ENCODE assay signal across 26 cellular contexts in genomic region chr5:142641681-142642080, GRCh38. TPM values are rescaled to one million over a fixed set of nuclear protein-coding genes. Genes with fewer than 3 reads are reported as not detected.
"Had no signal": no experiment of that assay in that cellular context is flagged by ENCODE, and none has a peak within 500 bp of the region (broad histone marks: within the 10 kb centered on the region; RNA-seq: fewer than 3 reads in every experiment).

No MANE protein-coding gene starts in this region.

- H3K4me3 Mint-ChIP-seq: activated CD4-positive, alpha-beta T cell treated with anti-CD3 and anti-CD28 coated beads, Interleukin-2, amount 10 ng/mL, durations not matched to agents 7 days and 5 days; activated CD8-positive, alpha-beta T cell treated with anti-CD3 and anti-CD28 coated beads for 36 hours; activated naive CD4-positive, alpha-beta T cell treated with anti-CD3 and anti-CD28 coated beads, Interleukin-2, amount 50 U/mL, for 24 hours; activated naive CD8-positive, alpha-beta T cell treated with anti-CD3 and anti-CD28 coated beads, Interleukin-2, amount 50 U/mL, for 24 hours; brain; naive thymus-derived CD4-positive, alpha-beta T cell; neural crest cell; T-helper 17 cell had no signal

- DNase-seq: activated CD4-positive, alpha-beta T cell treated with anti-CD3 and anti-CD28 coated beads, Interleukin-2, amount 10 ng/mL, durations not matched to agents 7 days and 5 days; activated CD8-positive, alpha-beta T cell treated with anti-CD3 and anti-CD28 coated beads for 36 hours; activated naive CD8-positive, alpha-beta T cell treated with anti-CD3 and anti-CD28 coated beads, Interleukin-2, amount 50 U/mL, for 24 hours; activated T-cell treated with anti-CD3 and anti-CD28 coated beads, Interleukin-2, amount 50 U/mL, for 48 hours; effector CD8-positive, alpha-beta T cell; head of caudate nucleus; hippocampal formation; kidney; left colon; mammary epithelial cell; naive thymus-derived CD4-positive, alpha-beta T cell; posterior cingulate gyrus; right cardiac atrium; stimulated activated CD4-positive, alpha-beta T cell treated with anti-CD3 and anti-CD28 coated beads, Interleukin-2, amount 100 ng/mL, for 48 hours; stimulated activated naive CD4-positive, alpha-beta T cell treated with Interleukin-2 at 50 U/mL for 16 hours; T-helper 17 cell; T1000; testis; transverse colon; WERI-Rb-1 had no signal

- H3K27ac ChIP-seq: testis, transverse colon, WERI-Rb-1 had no signal

- H3K9me3 ChIP-seq: testis, transverse colon had no signal

- H3K4me1 Mint-ChIP-seq: activated naive CD4-positive, alpha-beta T cell treated with anti-CD3 and anti-CD28 coated beads, Interleukin-2, amount 50 U/mL, for 24 hours; naive thymus-derived CD4-positive, alpha-beta T cell had no signal

- H3K4me1 ChIP-seq: testis had no signal

- H3K4me3 ChIP-seq: testis, transverse colon had no signal

- H3K36me3 ChIP-seq: transverse colon, WERI-Rb-1 had no signal

- ATAC-seq: activated CD4-positive, CD25-positive, alpha-beta regulatory T cell treated with anti-CD3 and anti-CD28 coated beads, Interleukin-2, amount 50 U/mL, for 24 hours; activated CD8-positive, alpha-beta T cell treated with anti-CD3 and anti-CD28 coated beads for 36 hours; activated naive CD8-positive, alpha-beta T cell treated with anti-CD3 and anti-CD28 coated beads, Interleukin-2, amount 50 U/mL, for 24 hours; left colon; naive thymus-derived CD4-positive, alpha-beta T cell; right cardiac atrium; T-helper 17 cell had no signal

- H3K36me3 Mint-ChIP-seq: activated naive CD4-positive, alpha-beta T cell treated with anti-CD3 and anti-CD28 coated beads, Interleukin-2, amount 50 U/mL, for 24 hours; brain; naive thymus-derived CD4-positive, alpha-beta T cell had no signal

- H3K27ac Mint-ChIP-seq: activated CD4-positive, alpha-beta T cell treated with anti-CD3 and anti-CD28 coated beads, Interleukin-2, amount 10 ng/mL, durations not matched to agents 7 days and 5 days; activated CD8-positive, alpha-beta T cell treated with anti-CD3 and anti-CD28 coated beads for 36 hours; activated naive CD4-positive, alpha-beta T cell treated with anti-CD3 and anti-CD28 coated beads, Interleukin-2, amount 50 U/mL, for 24 hours; activated naive CD8-positive, alpha-beta T cell treated with anti-CD3 and anti-CD28 coated beads, Interleukin-2, amount 50 U/mL, for 24 hours; activated T-helper 2 cell treated with anti-CD3 and anti-CD28 coated beads, Interferon-gamma antibody, Interleukin-2, Interleukin-4, amounts not matched to agents 10 μg/mL and 5 μg/mL and 100 μg/mL, durations not matched to agents 14 hours and 24 hours and 36 hours; brain; naive thymus-derived CD4-positive, alpha-beta T cell; T-helper 17 cell had no signal

- H3K27me3 ChIP-seq: testis had no signal

- FAIRE-seq: kidney, urothelium cell line had no signal

- H3K9me3 Mint-ChIP-seq: activated CD4-positive, alpha-beta T cell treated with anti-CD3 and anti-CD28 coated beads, Interleukin-2, amount 10 ng/mL, durations not matched to agents 7 days and 5 days; activated CD8-positive, alpha-beta T cell treated with anti-CD3 and anti-CD28 coated beads for 36 hours; activated naive CD4-positive, alpha-beta T cell treated with anti-CD3 and anti-CD28 coated beads, Interleukin-2, amount 50 U/mL, for 24 hours; activated naive CD8-positive, alpha-beta T cell treated with anti-CD3 and anti-CD28 coated beads, Interleukin-2, amount 50 U/mL, for 24 hours; activated T-helper 2 cell treated with anti-CD3 and anti-CD28 coated beads, Interferon-gamma antibody, Interleukin-2, Interleukin-4, amounts not matched to agents 10 μg/mL and 5 μg/mL and 100 μg/mL, durations not matched to agents 14 hours and 24 hours and 36 hours; naive thymus-derived CD4-positive, alpha-beta T cell; neural crest cell had no signal

RNA-seq across cellular contexts. Expression of gene FGF1, which starts 44.2 kb away (rescaled TPM):
- total RNA-seq: activated CD4-positive, alpha-beta T cell treated with anti-CD3 and anti-CD28 coated beads, Interleukin-2, amount 10 ng/mL, durations not matched to agents 7 days and 5 days; activated CD8-positive, alpha-beta T cell treated with anti-CD3 and anti-CD28 coated beads for 36 hours; activated T-helper 2 cell treated with anti-CD3 and anti-CD28 coated beads, Interferon-gamma antibody, Interleukin-2, Interleukin-4, amounts not matched to agents 10 μg/mL and 5 μg/mL and 100 μg/mL, durations not matched to agents 14 hours and 24 hours and 36 hours; naive thymus-derived CD4-positive, alpha-beta T cell; neural crest cell; T-helper 17 cell had no signal
- polyA plus RNA-seq: naive thymus-derived CD4-positive, alpha-beta T cell had no signal
